In the genomic region with DNA sequence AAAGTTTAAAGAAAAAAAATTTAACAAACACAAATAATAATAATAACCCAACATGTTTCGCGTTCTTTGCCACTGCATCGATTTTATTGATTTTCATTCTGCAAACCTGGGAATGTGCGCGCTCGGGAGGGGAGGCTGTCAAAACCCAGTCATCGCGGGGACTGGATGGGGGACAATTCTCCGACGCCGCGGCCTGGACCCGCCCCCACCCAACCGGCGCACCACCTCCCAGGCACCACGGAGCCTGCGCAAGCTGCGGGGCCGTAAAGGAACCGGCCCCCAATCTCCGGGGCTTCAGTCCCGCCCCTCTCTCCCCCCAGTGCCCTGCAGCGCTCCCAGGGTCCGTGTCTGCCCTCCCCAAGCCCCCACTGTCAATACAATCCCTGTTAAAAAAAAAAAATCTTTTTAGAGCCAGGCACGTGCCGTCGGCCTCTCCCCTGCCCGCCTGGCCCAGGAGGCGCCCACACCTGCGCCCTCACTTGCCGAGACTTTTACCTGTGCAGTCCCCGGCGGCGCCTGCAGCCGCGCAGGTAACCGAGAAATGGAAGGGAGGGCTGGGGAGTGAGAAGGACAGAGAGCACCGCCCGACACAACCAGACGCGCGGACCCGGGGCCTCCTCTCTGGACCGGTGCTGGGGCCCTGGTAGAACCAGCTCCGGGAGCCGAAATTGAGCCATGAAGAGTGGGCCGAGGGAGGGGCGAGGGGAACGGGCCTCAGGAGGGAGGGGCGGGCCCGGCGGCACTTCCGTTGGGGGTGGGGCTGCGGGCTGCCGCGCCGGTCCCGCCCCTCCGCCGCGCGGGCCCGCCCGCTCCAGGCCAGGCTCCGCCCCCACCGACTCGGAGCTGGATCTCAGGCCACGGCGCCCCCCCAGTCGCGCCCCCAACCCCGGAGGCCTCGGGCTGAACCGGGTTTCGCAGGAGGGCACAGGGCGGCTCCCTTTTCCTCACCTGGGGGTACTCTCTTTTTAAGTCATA, we compare ENCODE assay signal across 8 cellular contexts. TPM values are rescaled to one million over a fixed set of nuclear protein-coding genes. Genes with fewer than 3 reads are reported as not detected.
DNase-seq lines count a peak whose midpoint lies in the region; ATAC-seq and TF ChIP-seq lines count a peak whose summit lies in the region.

No MANE protein-coding gene starts in this region.

- H3K27me3 ChIP-seq in ectodermal cell (ENCODE audit: control insufficient read depth, insufficient read depth, low read length, poor library complexity, severe bottlenecking) (peaks cover 99% of the 10 kb centered on the region), suprapubic skin (peaks cover 6% of the 10 kb centered on the region)

- H3K4me3 ChIP-seq in ectodermal cell (ENCODE audit: insufficient read depth, low read depth, low read length) (peak overlapping the region; percentile 79), lower leg skin (ENCODE audit: low read depth, poor library complexity, severe bottlenecking) (peak overlapping the region; percentile 80), suprapubic skin (peak overlapping the region; percentile 80)

- no peak for TF ChIP-seq EP300 in suprapubic skin (IDR thresholded peaks at IDR 0.05)

- H3K4me3 Mint-ChIP-seq in activated CD4-positive, alpha-beta T cell treated with anti-CD3 and anti-CD28 coated beads, Interleukin-2, amount 10 ng/mL, durations not matched to agents 24 days and 14 days = peak overlapping the region; percentile 68

- no peaks in the 10 kb centered on the region for H3K9me3 ChIP-seq in ectodermal cell (ENCODE audit: control insufficient read depth, low read length)
- H3K9me3 ChIP-seq in suprapubic skin = no peaks in the 10 kb centered on the region

- H3K27ac Mint-ChIP-seq in activated CD4-positive, alpha-beta T cell treated with anti-CD3 and anti-CD28 coated beads, Interleukin-2, amount 10 ng/mL, durations not matched to agents 24 days and 14 days = no peak overlapping the region

- TF ChIP-seq POLR2A in lower leg skin (IDR thresholded peaks at IDR 0.05) (no peak), suprapubic skin (IDR thresholded peaks at IDR 0.05) (no peak)

- peaks cover 68% of the 10 kb centered on the region for H3K27me3 Mint-ChIP-seq in activated CD4-positive, alpha-beta T cell treated with anti-CD3 and anti-CD28 coated beads, Interleukin-2, amount 10 ng/mL, durations not matched to agents 24 days and 14 days

- no peaks in the 10 kb centered on the region for H3K36me3 ChIP-seq in ectodermal cell (ENCODE audit: control insufficient read depth, insufficient read depth, low read length)
- H3K36me3 ChIP-seq in suprapubic skin = no peaks in the 10 kb centered on the region

- TF ChIP-seq CTCF in lower leg skin (IDR thresholded peaks at IDR 0.05) = no peak
- peak in 1 of 2 donors; percentile 5 for TF ChIP-seq CTCF in suprapubic skin (IDR thresholded peaks at IDR 0.05)

- in situ Hi-C loops in SK-MEL-5 (cut with HindIII; ENCODE audit: low pct_unique_long_range_greater_than_20kb, low sequenced_read_pairs) = no loop called here

- ATAC-seq in GM21737 (IDR thresholded peaks at IDR 0.05; ENCODE audit: unreplicated experiment) = no peak

- H3K27ac ChIP-seq in ectodermal cell (ENCODE audit: insufficient read depth, low read depth, low read length, poor library complexity, severe bottlenecking) = no peak overlapping the region
- H3K27ac ChIP-seq in suprapubic skin = peak overlapping the region; percentile 92

- peaks cover 11% of the 10 kb centered on the region for H3K4me1 Mint-ChIP-seq in activated CD4-positive, alpha-beta T cell treated with anti-CD3 and anti-CD28 coated beads, Interleukin-2, amount 10 ng/mL, durations not matched to agents 24 days and 14 days

- H3K4me1 ChIP-seq in ectodermal cell (ENCODE audit: control insufficient read depth, insufficient read depth, low read length) (peaks cover 27% of the 10 kb centered on the region), suprapubic skin (peaks cover 45% of the 10 kb centered on the region)

- DNase-seq in activated CD4-positive, alpha-beta T cell treated with anti-CD3 and anti-CD28 coated beads, Interleukin-2, amount 10 ng/mL, durations not matched to agents 24 days and 14 days = peak; percentile 76
- no peak for DNase-seq in activated CD4-positive, alpha-beta T cell treated with anti-CD3 and anti-CD28 coated beads for 1 hour
- peak; percentile 70 for DNase-seq in HT-29 (ENCODE audit: low spot score)
- peak; percentile 62 for DNase-seq in SK-MEL-5 (ENCODE audit: low read depth, low spot score)
- peak in 1 of 2 donors; percentile 94 for DNase-seq in lower leg skin (ENCODE audit: low spot score in 2 of 2)
- DNase-seq in suprapubic skin (ENCODE audit: low spot score in 2 of 2) = peak; percentile 87 to 88

- intact Hi-C loops in activated CD4-positive, alpha-beta T cell treated with anti-CD3 and anti-CD28 coated beads, Interleukin-2, amount 10 ng/mL, durations not matched to agents 24 days and 14 days (cut with micrococcal nuclease) = no loop called here
- intact Hi-C loops in lower leg skin (cut with DNase I; ENCODE audit: low total_unique reads) = no loop called here

- H3K36me3 Mint-ChIP-seq in activated CD4-positive, alpha-beta T cell treated with anti-CD3 and anti-CD28 coated beads, Interleukin-2, amount 10 ng/mL, durations not matched to agents 24 days and 14 days (ENCODE audit: low read depth) = no peaks in the 10 kb centered on the region

- H3K9me3 Mint-ChIP-seq in activated CD4-positive, alpha-beta T cell treated with anti-CD3 and anti-CD28 coated beads, Interleukin-2, amount 10 ng/mL, durations not matched to agents 24 days and 14 days = no peaks in the 10 kb centered on the region

- WGBS in ectodermal cell, 2 experiments = 1% methylated on average over 76 of the region's 76 CpGs
- 0 to 2% methylated on average over 50 of the region's 76 CpGs for WGBS in lower leg skin, 2 donors
- WGBS in suprapubic skin = 2% methylated on average over 38 of the region's 76 CpGs

RNA-seq across cellular contexts. Expression of gene ZNF503, which starts 7.6 kb away (rescaled TPM):
- 0.07 and 0.09 TPM in 2 replicates for total RNA-seq in activated CD4-positive, alpha-beta T cell treated with anti-CD3 and anti-CD28 coated beads, Interleukin-2, amount 10 ng/mL, durations not matched to agents 24 days and 14 days
- total RNA-seq in HT-29 (2014; rRNA removed; shearing (Covaris generic)) = 4.6 and 8.8 TPM in 2 replicates
- 1.4 and 1.6 TPM in 2 replicates for total RNA-seq in SK-MEL-5 (2014; rRNA removed; shearing (Covaris generic))
- polyA plus RNA-seq in SK-MEL-5 (2015; cell fraction: cytosol; rRNA removed) = 4.9 and 5.0 TPM in 2 replicates
- 1.7 and 3.1 TPM in 2 replicates for polyA plus RNA-seq in SK-MEL-5 (2015; cell fraction: nucleus; rRNA removed)
- 42.5 TPM for polyA plus RNA-seq in ectodermal cell (2013, experiment 1 of 4)
- 48.6 TPM for polyA plus RNA-seq in ectodermal cell (2013, experiment 2 of 4)
- 60.3 TPM for polyA plus RNA-seq in ectodermal cell (2013, experiment 3 of 4)
- polyA plus RNA-seq in ectodermal cell (2013, experiment 4 of 4) = 64.8 TPM
- total RNA-seq in lower leg skin = 1 to 10 TPM; 4.8 to 8.6 (median 7.4) TPM
- total RNA-seq in suprapubic skin = 1 to 10 TPM; 5.7 to 7.6 (median 6.6) TPM

RNA-seq across cellular contexts. Expression of gene LRMDA, which starts 22.2 kb away (rescaled TPM):
- not detected in 2 replicates for total RNA-seq in activated CD4-positive, alpha-beta T cell treated with anti-CD3 and anti-CD28 coated beads, Interleukin-2, amount 10 ng/mL, durations not matched to agents 24 days and 14 days
- not detected in 2 replicates for total RNA-seq in HT-29 (2014; rRNA removed; shearing (Covaris generic))
- total RNA-seq in SK-MEL-5 (2014; rRNA removed; shearing (Covaris generic)) = 25.2 and 70.7 TPM in 2 replicates
- polyA plus RNA-seq in SK-MEL-5 (2015; cell fraction: cytosol; rRNA removed) = 3.3 and 5.9 TPM in 2 replicates
- not detected in 2 replicates for polyA plus RNA-seq in SK-MEL-5 (2015; cell fraction: nucleus; rRNA removed)
- 0.28 TPM for polyA plus RNA-seq in ectodermal cell (2013, experiment 1 of 4)
- polyA plus RNA-seq in ectodermal cell (2013, experiment 2 of 4) = 1.3 TPM
- 1.3 TPM for polyA plus RNA-seq in ectodermal cell (2013, experiment 3 of 4)
- polyA plus RNA-seq in ectodermal cell (2013, experiment 4 of 4) = 0.65 TPM
- total RNA-seq in lower leg skin = 1 to 10 TPM in 3 of 4 donors, under 1 TPM in 1; 0.76 to 6.4 (median 1.3) TPM
- total RNA-seq in suprapubic skin = 1 to 10 TPM in 2 of 4 donors, under 1 TPM in 1, not detected in 1; 0.10 to 2.9 (median 1.9) TPM
